In genomic region chr9:89538874-89539273, GRCh38 we compare ENCODE assay signal across 14 cellular contexts. TPM values are rescaled to one million over a fixed set of nuclear protein-coding genes. Genes with fewer than 3 reads are reported as not detected.
DNase-seq lines count a peak whose midpoint lies in the region; ATAC-seq and FAIRE-seq lines count a peak whose summit lies in the region.
"Had no signal": no experiment of that assay in that cellular context is flagged by ENCODE, and none has a peak within 500 bp of the region (broad histone marks: within the 10 kb centered on the region; RNA-seq: fewer than 3 reads in every experiment).

No MANE protein-coding gene starts in this region.

- H3K4me3 Mint-ChIP-seq in activated T-helper 1 cell treated with anti-CD3 and anti-CD28 coated beads, Interleukin-12 subunit alpha, Interleukin-12 subunit beta, Interleukin-2, Interleukin-4 antibody, amounts not matched to agents 30 ng/mL and 10 ng/mL and 1 ng/mL, durations not matched to agents 14 hours and 24 hours and 36 hours = no peak overlapping the region
- H3K4me3 Mint-ChIP-seq in stimulated activated naive CD8-positive, alpha-beta T cell treated with anti-CD3 and anti-CD28 coated beads, Interleukin-15, amount 100 ng/mL, for 72 hours = peak overlapping the region in 1 of 2 donors; percentile 24

- DNase-seq in activated gamma-delta T cell treated with Interleukin-2 at 50 U/mL for 16 hours (peak; percentile 27), activated gamma-delta T cell (lab: John Stamatoyannopoulos, UW) (no peak), NCI-H187 treated with DMSO at 0.1 percent for 48 hours (lab: John Stamatoyannopoulos, UW) (peak; percentile 36), HK-2 (ENCODE audit: unreplicated experiment) (no peak), GM19239 (ENCODE audit: insufficient read length, low spot score) (no peak)
- DNase-seq in activated T-helper 1 cell treated with anti-CD3 and anti-CD28 coated beads, Interleukin-12 subunit alpha, Interleukin-12 subunit beta, Interleukin-2, Interleukin-4 antibody, amounts not matched to agents 30 ng/mL and 10 ng/mL and 1 ng/mL, durations not matched to agents 14 hours and 24 hours and 36 hours (ENCODE audit: low spot score) = no peak
- no peak for DNase-seq in stimulated activated naive CD8-positive, alpha-beta T cell treated with anti-CD3 and anti-CD28 coated beads, Interleukin-15, amount 100 ng/mL, for 72 hours
- DNase-seq: GOT3, NCI-H446, PC-9, right cardiac atrium, thyroid gland, WERI-Rb-1 had no signal

- H3K27ac Mint-ChIP-seq in activated T-helper 1 cell treated with anti-CD3 and anti-CD28 coated beads, Interleukin-12 subunit alpha, Interleukin-12 subunit beta, Interleukin-2, Interleukin-4 antibody, amounts not matched to agents 30 ng/mL and 10 ng/mL and 1 ng/mL, durations not matched to agents 14 hours and 24 hours and 36 hours = peak overlapping the region; percentile 57
- H3K27ac Mint-ChIP-seq in stimulated activated naive CD8-positive, alpha-beta T cell treated with anti-CD3 and anti-CD28 coated beads, Interleukin-15, amount 100 ng/mL, for 72 hours = peak overlapping the region; percentile 87 to 88

- H3K27me3 Mint-ChIP-seq in activated T-helper 1 cell treated with anti-CD3 and anti-CD28 coated beads, Interleukin-12 subunit alpha, Interleukin-12 subunit beta, Interleukin-2, Interleukin-4 antibody, amounts not matched to agents 30 ng/mL and 10 ng/mL and 1 ng/mL, durations not matched to agents 14 hours and 24 hours and 36 hours (ENCODE audit: insufficient read depth) = no peaks in the 10 kb centered on the region
- H3K27me3 Mint-ChIP-seq in stimulated activated naive CD8-positive, alpha-beta T cell treated with anti-CD3 and anti-CD28 coated beads, Interleukin-15, amount 100 ng/mL, for 72 hours = no peaks in the 10 kb centered on the region

- H3K36me3 Mint-ChIP-seq in activated T-helper 1 cell treated with anti-CD3 and anti-CD28 coated beads, Interleukin-12 subunit alpha, Interleukin-12 subunit beta, Interleukin-2, Interleukin-4 antibody, amounts not matched to agents 30 ng/mL and 10 ng/mL and 1 ng/mL, durations not matched to agents 14 hours and 24 hours and 36 hours (ENCODE audit: low read depth) = no peaks in the 10 kb centered on the region

- intact Hi-C loops in activated T-helper 1 cell treated with anti-CD3 and anti-CD28 coated beads, Interleukin-12 subunit alpha, Interleukin-12 subunit beta, Interleukin-2, Interleukin-4 antibody, amounts not matched to agents 30 ng/mL and 10 ng/mL and 1 ng/mL, durations not matched to agents 14 hours and 24 hours and 36 hours (cut with micrococcal nuclease) = loop anchor here (5.0 kb wide), 1 partner anchor 197 kb away; no protein-coding TSS in a partner anchor

- no peak for FAIRE-seq in GM19239 (lab: Jason Lieb, UNC)

- no peak for ATAC-seq in stimulated activated naive CD8-positive, alpha-beta T cell treated with anti-CD3 and anti-CD28 coated beads, Interleukin-15, amount 100 ng/mL, for 72 hours
- ATAC-seq in HG02938 (IDR thresholded peaks at IDR 0.05; ENCODE audit: unreplicated experiment) = no peak
- ATAC-seq: right cardiac atrium had no signal

- peaks cover 77% of the 10 kb centered on the region for H3K4me1 Mint-ChIP-seq in activated T-helper 1 cell treated with anti-CD3 and anti-CD28 coated beads, Interleukin-12 subunit alpha, Interleukin-12 subunit beta, Interleukin-2, Interleukin-4 antibody, amounts not matched to agents 30 ng/mL and 10 ng/mL and 1 ng/mL, durations not matched to agents 14 hours and 24 hours and 36 hours (ENCODE audit: low read depth)
- H3K4me1 Mint-ChIP-seq in stimulated activated naive CD8-positive, alpha-beta T cell treated with anti-CD3 and anti-CD28 coated beads, Interleukin-15, amount 100 ng/mL, for 72 hours = peaks cover 91% of the 10 kb centered on the region

- H3K9me3 Mint-ChIP-seq in activated T-helper 1 cell treated with anti-CD3 and anti-CD28 coated beads, Interleukin-12 subunit alpha, Interleukin-12 subunit beta, Interleukin-2, Interleukin-4 antibody, amounts not matched to agents 30 ng/mL and 10 ng/mL and 1 ng/mL, durations not matched to agents 14 hours and 24 hours and 36 hours = no peaks in the 10 kb centered on the region
- no peaks in the 10 kb centered on the region for H3K9me3 Mint-ChIP-seq in stimulated activated naive CD8-positive, alpha-beta T cell treated with anti-CD3 and anti-CD28 coated beads, Interleukin-15, amount 100 ng/mL, for 72 hours

RNA-seq across cellular contexts. Expression of gene SEMA4D, which starts 41.0 kb away (rescaled TPM):
- total RNA-seq in activated T-helper 1 cell treated with anti-CD3 and anti-CD28 coated beads, Interleukin-12 subunit alpha, Interleukin-12 subunit beta, Interleukin-2, Interleukin-4 antibody, amounts not matched to agents 30 ng/mL and 10 ng/mL and 1 ng/mL, durations not matched to agents 14 hours and 24 hours and 36 hours = 388 and 411 TPM in 2 replicates

Comparison
In these comparisons a context has a peak if more than half of its experiments do, and no peak if none do; other contexts are left out.
1. DNase-seq: peak in activated gamma-delta T cell treated with Interleukin-2 at 50 U/mL for 16 hours (single experiment) and NCI-H187 treated with DMSO at 0.1 percent for 48 hours (single experiment); none in activated gamma-delta T cell (single experiment), activated T-helper 1 cell treated with anti-CD3 and anti-CD28 coated beads, Interleukin-12 subunit alpha, Interleukin-12 subunit beta, Interleukin-2, Interleukin-4 antibody, amounts not matched to agents 30 ng/mL and 10 ng/mL and 1 ng/mL, durations not matched to agents 14 hours and 24 hours and 36 hours (single experiment), stimulated activated naive CD8-positive, alpha-beta T cell treated with anti-CD3 and anti-CD28 coated beads, Interleukin-15, amount 100 ng/mL, for 72 hours (0 of 2), HK-2 (single experiment) and GM19239 (single experiment).